Comparison of ENCODE assay signal across 22 cellular contexts in genomic region chr13:43569688-43570087, GRCh38.
"Had no signal": no experiment of that assay in that cellular context is flagged by ENCODE, and none has a peak within 500 bp of the region (broad histone marks: within the 10 kb centered on the region; RNA-seq: fewer than 3 reads in every experiment).

No MANE protein-coding gene starts in this region.

- H3K27ac Mint-ChIP-seq: activated CD4-positive, alpha-beta memory T cell treated with anti-CD3 and anti-CD28 coated beads, Interleukin-2, amount 10 ng/mL, durations not matched to agents 7 days and 5 days; activated naive CD4-positive, alpha-beta T cell treated with anti-CD3 and anti-CD28 coated beads for 36 hours; activated naive CD8-positive, alpha-beta T cell treated with anti-CD3 and anti-CD28 coated beads, Interleukin-2, amount 10 ng/mL, durations not matched to agents 7 days and 5 days; activated T-cell treated with anti-CD3 and anti-CD28 coated beads, Interleukin-2, amount 50 U/mL, for 72 hours; nephron progenitor cell; stimulated activated naive CD8-positive, alpha-beta T cell treated with anti-CD3 and anti-CD28 coated beads, Interleukin-15, Interleukin-2, amounts not matched to agents 100 ng/mL and 50 ng/mL, for 24 hours; T-helper 1 cell treated with Interleukin-12 subunit alpha and Interleukin-12 subunit beta and Interleukin-4 antibody, amounts not matched to agents 30 μg/mL and 1 μg/mL, for 36 hours had no signal

- H3K9me3 ChIP-seq: suprapubic skin, tibial nerve had no signal

- ATAC-seq: activated T-cell treated with anti-CD3 and anti-CD28 coated beads, Interleukin-2, amount 50 U/mL, for 72 hours; foreskin keratinocyte had no signal

- DNase-seq: activated CD4-positive, alpha-beta memory T cell treated with anti-CD3 and anti-CD28 coated beads, Interleukin-2, amount 10 ng/mL, durations not matched to agents 7 days and 5 days; activated CD4-positive, alpha-beta T cell treated with anti-CD3 and anti-CD28 coated beads for 4 hours; activated CD4-positive, CD25-positive, alpha-beta regulatory T cell; activated effector memory CD4-positive, alpha-beta T cell treated with Interleukin-2 at 50 U/mL for 16 hours; activated naive CD4-positive, alpha-beta T cell treated with anti-CD3 and anti-CD28 coated beads for 36 hours; activated naive CD8-positive, alpha-beta T cell treated with anti-CD3 and anti-CD28 coated beads, Interleukin-2, amount 10 ng/mL, durations not matched to agents 7 days and 5 days; activated T-cell treated with anti-CD3 and anti-CD28 coated beads, Interleukin-2, amount 50 U/mL, for 72 hours; amygdala; effector CD4-positive, alpha-beta T cell; foreskin keratinocyte; glutamatergic neuron; hippocampal formation; midbrain; nephron progenitor cell; posterior cingulate gyrus; retina; stimulated activated CD4-positive, alpha-beta T cell treated with anti-CD3 and anti-CD28 coated beads, Interleukin-4, amount 100 ng/mL, for 4 hours; T1000 had no signal

- H3K9me3 Mint-ChIP-seq: activated CD4-positive, alpha-beta memory T cell treated with anti-CD3 and anti-CD28 coated beads, Interleukin-2, amount 10 ng/mL, durations not matched to agents 7 days and 5 days; activated naive CD4-positive, alpha-beta T cell treated with anti-CD3 and anti-CD28 coated beads for 36 hours; activated T-cell treated with anti-CD3 and anti-CD28 coated beads, Interleukin-2, amount 50 U/mL, for 72 hours; nephron progenitor cell; stimulated activated naive CD8-positive, alpha-beta T cell treated with anti-CD3 and anti-CD28 coated beads, Interleukin-15, Interleukin-2, amounts not matched to agents 100 ng/mL and 50 ng/mL, for 24 hours; T-helper 1 cell treated with Interleukin-12 subunit alpha and Interleukin-12 subunit beta and Interleukin-4 antibody, amounts not matched to agents 30 μg/mL and 1 μg/mL, for 36 hours had no signal

- H3K36me3 ChIP-seq: suprapubic skin, tibial nerve had no signal

- H3K4me3 ChIP-seq: suprapubic skin, tibial nerve had no signal

- H3K4me3 Mint-ChIP-seq: activated CD4-positive, alpha-beta memory T cell treated with anti-CD3 and anti-CD28 coated beads, Interleukin-2, amount 10 ng/mL, durations not matched to agents 7 days and 5 days; activated naive CD4-positive, alpha-beta T cell treated with anti-CD3 and anti-CD28 coated beads for 36 hours; activated naive CD8-positive, alpha-beta T cell treated with anti-CD3 and anti-CD28 coated beads, Interleukin-2, amount 10 ng/mL, durations not matched to agents 7 days and 5 days; activated T-cell treated with anti-CD3 and anti-CD28 coated beads, Interleukin-2, amount 50 U/mL, for 72 hours; nephron progenitor cell; stimulated activated naive CD8-positive, alpha-beta T cell treated with anti-CD3 and anti-CD28 coated beads, Interleukin-15, Interleukin-2, amounts not matched to agents 100 ng/mL and 50 ng/mL, for 24 hours; T-helper 1 cell treated with Interleukin-12 subunit alpha and Interleukin-12 subunit beta and Interleukin-4 antibody, amounts not matched to agents 30 μg/mL and 1 μg/mL, for 36 hours had no signal

- H3K27ac ChIP-seq: foreskin keratinocyte, suprapubic skin, tibial nerve had no signal

- H3K27me3 ChIP-seq: foreskin keratinocyte, suprapubic skin, tibial nerve had no signal
